In genomic region chr1:115650961-115651360, GRCh38 we compare ENCODE assay signal across 18 cellular contexts. TPM values are rescaled to one million over a fixed set of nuclear protein-coding genes. Genes with fewer than 3 reads are reported as not detected.
DNase-seq lines count a peak whose midpoint lies in the region; ATAC-seq, FAIRE-seq and TF ChIP-seq lines count a peak whose summit lies in the region.
"Had no signal": no experiment of that assay in that cellular context is flagged by ENCODE, and none has a peak within 500 bp of the region (broad histone marks: within the 10 kb centered on the region; RNA-seq: fewer than 3 reads in every experiment).

No MANE protein-coding gene starts in this region.

- H4K20me1 ChIP-seq in K562 (replicated peaks; ENCODE audit: control insufficient read depth, insufficient read depth, low read length): no peaks in the 10 kb centered on the region; the same call in 1 of the 2 replicates

- 0% methylated on average over 3 of the region's 3 CpGs for WGBS in K562 (ENCODE audit: insufficient coverage, low coverage, missing lambda C conversion rate)
- WGBS in mesenchymal stem cell: 72% methylated on average over 3 of the region's 3 CpGs

- no peak overlapping the region for H3K27ac Mint-ChIP-seq in type B pancreatic cell

- H3K27me3 ChIP-seq in K562 (ENCODE audit: control insufficient read depth in 2 of 2, insufficient read depth in 2 of 2, low read length in 2 of 2): no peaks in the 10 kb centered on the region
- H3K27me3 ChIP-seq in mesenchymal stem cell (ENCODE audit: control insufficient read depth in 1 of 2, insufficient read depth in 1 of 2, low read length in 2 of 2): no peaks in the 10 kb centered on the region
- no peaks in the 10 kb centered on the region for H3K27me3 ChIP-seq in left lung
- no peaks in the 10 kb centered on the region for H3K27me3 ChIP-seq in uterus
- H3K27me3 ChIP-seq: BLaER1, SJSA1 had no signal

- peak overlapping the region in 1 of 2 experiments; percentile 19 for H3K4ac ChIP-seq in mesenchymal stem cell (ENCODE audit: low read depth in 1 of 2, low read length in 2 of 2)

- H4K91ac ChIP-seq in mesenchymal stem cell (ENCODE audit: low read length): peak overlapping the region; percentile 70

- H3K4me3 ChIP-seq in K562: no peak overlapping the region
- no peak overlapping the region for H3K4me3 ChIP-seq in mesenchymal stem cell (ENCODE audit: insufficient read depth in 1 of 2, low read depth in 1 of 2, low read length in 2 of 2)
- H3K4me3 ChIP-seq in left lung: no peak overlapping the region
- H3K4me3 ChIP-seq in uterus: no peak overlapping the region
- H3K4me3 ChIP-seq: BLaER1, SJSA1 had no signal

- H3K9me3 Mint-ChIP-seq in type B pancreatic cell: no peaks in the 10 kb centered on the region

- H3K4me1 Mint-ChIP-seq in type B pancreatic cell (ENCODE audit: unreplicated experiment): peaks cover 37% of the 10 kb centered on the region

- no peak; the same call in 1 of the 2 replicates for TF ChIP-seq EP300 in K562 (IDR thresholded peaks at IDR 0.05; ENCODE audit: low read length)

- H3K79me1 ChIP-seq in mesenchymal stem cell (replicated peaks; ENCODE audit: low read length, poor library complexity, severe bottlenecking): peaks cover 48% of the 10 kb centered on the region

- no peak for TF ChIP-seq RAD21 in K562 (CRISPR knock-in tag; conservative IDR thresholded peaks at IDR 0.05 in 1 of 2, IDR thresholded peaks at IDR 0.05 in 1 of 2)

- no peaks in the 10 kb centered on the region for H3K27me3 Mint-ChIP-seq in type B pancreatic cell

- H2AK5ac ChIP-seq in mesenchymal stem cell (ENCODE audit: low read length, severe bottlenecking): peak overlapping the region; percentile 91

- H3K9ac ChIP-seq in K562 (ENCODE audit: insufficient read depth in 1 of 2, low read depth in 2 of 2, low read length in 2 of 2) (peak overlapping the region; percentile 44 to 84; a peak in 3 of 4 replicates), mesenchymal stem cell (ENCODE audit: low read length) (no peak overlapping the region)
- H3K9ac ChIP-seq: BLaER1 had no signal

- H3K14ac ChIP-seq in mesenchymal stem cell (ENCODE audit: low read length in 2 of 2): no peak overlapping the region

- H2BK12ac ChIP-seq in mesenchymal stem cell (ENCODE audit: low read length in 2 of 2): no peak overlapping the region

- H3K9me3 ChIP-seq in K562 (replicated peaks; ENCODE audit: control insufficient read depth, insufficient read depth, low read depth, low read length) (no peaks in the 10 kb centered on the region), mesenchymal stem cell (ENCODE audit: control insufficient read depth, low read length) (no peaks in the 10 kb centered on the region), left lung (no peaks in the 10 kb centered on the region), uterus (no peaks in the 10 kb centered on the region)
- H3K9me3 ChIP-seq: BLaER1, SJSA1 had no signal

- in situ Hi-C loops in K562 (cut with MboI): no loop called here

- H3K4me2 ChIP-seq in K562 (ENCODE audit: insufficient read depth, low read length) (peak overlapping the region; percentile 82), mesenchymal stem cell (ENCODE audit: low read length, poor library complexity, severe bottlenecking) (no peak overlapping the region)
- H3K4me2 ChIP-seq: BLaER1 had no signal

- CTCF ChIA-PET in K562 (lab: Yijun Ruan, JAX; ENCODE audit: low intra/inter-chr PET ratio): interaction anchor here (0.6 kb wide), 1 partner anchor 876 kb away, joined by 3 read pairs; no protein-coding TSS in a partner anchor

- peak; percentile 35 for DNase-seq in DMS79 treated with DMSO at 0.1 percent for 48 hours (lab: John Stamatoyannopoulos, UW)
- no peak for DNase-seq in DMS79 (lab: John Stamatoyannopoulos, UW)
- peak; percentile 32 to 70 (median 42) for DNase-seq in K562 (ENCODE audit: extremely low read depth in 1 of 4, low spot score in 3 of 4)
- DNase-seq in mesenchymal stem cell: no peak
- DNase-seq in type B pancreatic cell (ENCODE audit: extremely low spot score, unreplicated experiment): no peak
- DNase-seq in left lung: no peak
- DNase-seq in NCI-H2107 treated with DMSO at 0.1 percent for 48 hours (lab: John Stamatoyannopoulos, UW; ENCODE audit: unreplicated experiment): no peak
- no peak for DNase-seq in uterus
- DNase-seq: DMS 273 treated with DMSO at 0.1 percent for 48 hours, EL, Kasumi-1, NCI-H1930, NCI-H524 had no signal

- peaks cover 44% of the 10 kb centered on the region for H3K36me3 ChIP-seq in K562 (ENCODE audit: control insufficient read depth, insufficient read depth, low read length)
- peaks cover 11 to 21% of the 10 kb centered on the region in 2 experiments for H3K36me3 ChIP-seq in mesenchymal stem cell (ENCODE audit: control insufficient read depth in 1 of 2, insufficient read depth in 2 of 2, low read depth in 1 of 2, low read length in 2 of 2)
- peaks cover 0 to 7% of the 10 kb centered on the region in 2 donors for H3K36me3 ChIP-seq in left lung
- H3K36me3 ChIP-seq in uterus: no peaks in the 10 kb centered on the region

- H2BK120ac ChIP-seq in mesenchymal stem cell (ENCODE audit: low read depth, low read length): no peak overlapping the region

- POLR2A ChIA-PET in K562 (lab: Yijun Ruan, JAX): interaction anchor here (1.1 kb wide), 1 partner anchor 8 kb away, joined by 4 read pairs; no protein-coding TSS in a partner anchor

- TF ChIP-seq POLR2A in K562 (conservative IDR thresholded peaks at IDR 0.05): no peak
- TF ChIP-seq POLR2A in uterus (IDR thresholded peaks at IDR 0.05): no peak

- no peak overlapping the region for H2BK5ac ChIP-seq in mesenchymal stem cell (ENCODE audit: low read depth, low read length, poor library complexity, severe bottlenecking)

- intact Hi-C loops in K562 (cut with micrococcal nuclease) (no loop called here), left lung (cut with DNase I) (no loop called here), uterus (cut with DNase I; ENCODE audit: low total_unique reads) (no loop called here)

- no peak overlapping the region for H3K18ac ChIP-seq in mesenchymal stem cell (ENCODE audit: low read depth in 1 of 2, low read length in 2 of 2)

- H3K79me2 ChIP-seq in K562 (ENCODE audit: control insufficient read depth, insufficient read depth, low read length): peaks cover 86% of the 10 kb centered on the region

- no TSS peak for BruUV-seq in K562 (replicated peaks; lab: Mats Ljungman, UMichigan)

- peaks cover 3% of the 10 kb centered on the region for H3K9me1 ChIP-seq in K562 (ENCODE audit: control insufficient read depth, insufficient read depth, low read length)

- H3K4me1 ChIP-seq in K562 (replicated peaks in 1 of 2; ENCODE audit: control insufficient read depth in 2 of 2, insufficient read depth in 2 of 2, low read length in 2 of 2): peaks cover 44 to 79% of the 10 kb centered on the region in 2 experiments
- H3K4me1 ChIP-seq in mesenchymal stem cell (ENCODE audit: control insufficient read depth, insufficient read depth, low read depth, low read length): peaks cover 34% of the 10 kb centered on the region
- H3K4me1 ChIP-seq in left lung: peaks cover 9 to 12% of the 10 kb centered on the region in 2 donors
- no peaks in the 10 kb centered on the region for H3K4me1 ChIP-seq in uterus

- peak; percentile 18 for ATAC-seq in K562
- ATAC-seq in left lung: no peak

- TF ChIP-seq CTCF in K562 (IDR thresholded peaks at IDR 0.05 in 2 of 3, conservative IDR thresholded peaks at IDR 0.05 in 1 of 3; ENCODE audit: insufficient read depth in 2 of 3, low read depth in 1 of 3, low read length in 3 of 3) (no peak), type B pancreatic cell (conservative IDR thresholded peaks at IDR 0.05) (no peak), left lung (IDR thresholded peaks at IDR 0.05) (no peak), uterus (IDR thresholded peaks at IDR 0.05) (no peak)

- peak overlapping the region; percentile 38 for H4K8ac ChIP-seq in mesenchymal stem cell (ENCODE audit: low read length)

- peak overlapping the region; percentile 42 for H3K4me3 Mint-ChIP-seq in type B pancreatic cell

- H3K27ac ChIP-seq in K562 (ENCODE audit: extremely low read depth, low read depth, low read length): peak overlapping the region; percentile 80
- H3K27ac ChIP-seq in mesenchymal stem cell (ENCODE audit: low read length, poor library complexity, severe bottlenecking): no peak overlapping the region
- no peak overlapping the region for H3K27ac ChIP-seq in left lung
- no peak overlapping the region for H3K27ac ChIP-seq in uterus
- H3K27ac ChIP-seq: 22Rv1, BLaER1, HL-60, RWPE1, SJSA1 had no signal

- H3K36me3 Mint-ChIP-seq in type B pancreatic cell: peaks cover 9% of the 10 kb centered on the region

- no peak for FAIRE-seq in K562 (lab: Jason Lieb, UNC)

- no peak overlapping the region for H3K23ac ChIP-seq in mesenchymal stem cell (ENCODE audit: low read length in 2 of 2)

- H2BK15ac ChIP-seq in mesenchymal stem cell (ENCODE audit: low read depth, poor library complexity, severe bottlenecking): no peak overlapping the region

- peak overlapping the region; percentile 25 for H2AFZ ChIP-seq in K562 (ENCODE audit: low read depth, low read length)
- H2AFZ ChIP-seq in mesenchymal stem cell (ENCODE audit: low read depth, low read length): no peak overlapping the region

TF ChIP-seq in K562, 482 proteins besides CTCF, POLR2A, EP300 and RAD21 (continues in another document):
- peak; percentile 14 for TF ChIP-seq RBBP5 (IDR thresholded peaks at IDR 0.05; ENCODE audit: borderline replicate concordance, insufficient read depth, low read length, poor library complexity, severe bottlenecking)

RNA-seq across cellular contexts. Expression of gene VANGL1, which starts 9.2 kb away (rescaled TPM):
- 20.7 and 22.7 TPM in 2 replicates for total RNA-seq in K562 (2011; cell fraction: chromatin; rRNA removed; ENCODE audit: low replicate concordance)
- 13.6 and 15.0 TPM in 2 replicates for total RNA-seq in K562 (2011; cell fraction: nucleolus; rRNA removed)
- 17.8 and 20.5 TPM in 2 replicates for total RNA-seq in K562 (2011; cell fraction: nucleoplasm; rRNA removed)
- 5.9 and 9.2 TPM in 2 replicates for total RNA-seq in K562 (2014; rRNA removed)
- 9.3 and 10.4 TPM in 2 replicates for total RNA-seq in K562 (2014; rRNA removed; fragmentation: Illumina TruSeq; extraction: Trizol)
- total RNA-seq in K562 (2015; rRNA removed; fragmentation: Illumina TruSeq; extraction: Trizol): 9.4 and 10.3 TPM in 2 replicates
- total RNA-seq in K562 (2021): 12.7 and 12.9 TPM in 2 replicates
- polyA plus RNA-seq in K562 (2011; rRNA removed): 8.6 and 9.6 TPM in 2 replicates
- polyA plus RNA-seq in K562 (2011; cell fraction: cytosol; rRNA removed): 10.2 and 10.6 TPM in 2 replicates
- polyA plus RNA-seq in K562 (2011; cell fraction: nucleus; rRNA removed): 8.4 and 10.9 TPM in 2 replicates
- 8.2 and 9.1 TPM in 2 replicates for polyA plus RNA-seq in K562 (2012)
- polyA plus RNA-seq in K562 (2014; fragmentation: Illumina TruSeq; extraction: Trizol): 11.1 and 12.8 TPM in 2 replicates
- 1 to 10 TPM in 1 of 2 experiments, under 1 TPM in 1; 0.90 to 1.2 TPM for polyA plus RNA-seq in K562 (2014; fragmentation: Nextera tagmentation; extraction: Ambion mirVana)
- 6.0 and 10.2 TPM in 2 replicates for polyA plus RNA-seq in K562 (2014; rRNA removed)
- 10.1 and 10.6 TPM in 2 replicates for polyA minus RNA-seq in K562 (2011; rRNA and poly(A)+ RNA removed)
- polyA minus RNA-seq in K562 (2011; cell fraction: cytosol; rRNA and poly(A)+ RNA removed): 4.4 and 7.1 TPM in 2 replicates
- polyA minus RNA-seq in K562 (2011; cell fraction: nucleus; rRNA and poly(A)+ RNA removed): 4.0 and 9.1 TPM in 2 replicates
- polyA plus RNA-seq in mesenchymal stem cell (2013, experiment 1 of 2): 13.3 TPM
- polyA plus RNA-seq in mesenchymal stem cell (2013, experiment 2 of 2): 13.8 TPM
- 15.3 and 25.6 TPM in 2 replicates for total RNA-seq in type B pancreatic cell (ENCODE audit: low replicate concordance)
- total RNA-seq in left lung: 10 to 100 TPM; 14.7 to 16.6 TPM
- total RNA-seq in uterus: 10 to 100 TPM in 2 of 4 donors, 1 to 10 TPM in 2; 2.8 to 22.3 (median 11.9) TPM

Comparison
In these comparisons a context has a peak if more than half of its experiments do, and no peak if none do; other contexts are left out.
1. DNase-seq: peak in DMS79 treated with DMSO at 0.1 percent for 48 hours (single experiment) and K562 (4 of 4); none in DMS79 (single experiment), mesenchymal stem cell (single experiment), type B pancreatic cell (single experiment), left lung (0 of 2), NCI-H2107 treated with DMSO at 0.1 percent for 48 hours (single experiment) and uterus (0 of 2).